Comparison of ENCODE assay signal across 12 cellular contexts in genomic region chr9:81292056-81292805, GRCh38.
"Had no signal": no experiment of that assay in that cellular context is flagged by ENCODE, and none has a peak within 500 bp of the region (broad histone marks: within the 10 kb centered on the region; RNA-seq: fewer than 3 reads in every experiment).

No MANE protein-coding gene starts in this region.

- ATAC-seq: activated T-helper 17 cell treated with anti-CD3 and anti-CD28 coated beads, Interleukin-2, amount 50 U/mL, for 72 hours; gastrocnemius medialis; heart left ventricle; stimulated activated memory B cell treated with anti-CD40 and anti-IgM and Interleukin-4, amounts not matched to agents 10 μg/mL and 1 μg/mL and 100 μg/mL, for 72 hours had no signal

- H3K36me3 ChIP-seq: cardiac muscle cell, gastrocnemius medialis, heart left ventricle, ovary had no signal

- DNase-seq: activated CD4-positive, alpha-beta T cell treated with anti-CD3 and anti-CD28 coated beads for 1 hour; activated CD4-positive, alpha-beta T cell treated with anti-CD3 and anti-CD28 coated beads, Interleukin-2, amount 50 U/mL, for 4 hours; activated naive CD4-positive, alpha-beta T cell treated with Interleukin-2 at 50 U/mL for 16 hours; gastrocnemius medialis; heart left ventricle; ovary; stimulated activated CD4-positive, alpha-beta T cell treated with anti-CD3 and anti-CD28 coated beads, Interleukin-2, amount 100 ng/mL, for 48 hours; T1000 had no signal

- H3K4me1 ChIP-seq: gastrocnemius medialis had no signal

- H3K9me3 ChIP-seq: gastrocnemius medialis, ovary had no signal

- H3K27me3 ChIP-seq: cardiac muscle cell, gastrocnemius medialis, heart left ventricle, ovary had no signal

- H3K4me3 ChIP-seq: cardiac muscle cell, gastrocnemius medialis, heart left ventricle, lung, ovary had no signal

- H3K27ac ChIP-seq: cardiac muscle cell, gastrocnemius medialis, heart left ventricle, ovary had no signal
